ENCODE assay signal across 1 cellular context in genomic region chr1:86429830-86430229, GRCh38.
TF ChIP-seq lines count a peak whose summit lies in the region.

No MANE protein-coding gene starts in this region.

TF ChIP-seq in endothelial cell of umbilical vein, 7 proteins besides CTCF, POLR2A, EP300 and RAD21 (continued from another document):
- TF ChIP-seq EZH2 (IDR thresholded peaks at IDR 0.05; ENCODE audit: borderline replicate concordance, low read depth, low read length, severe bottlenecking) = no peak
